In genomic region chr20:25622450-25623224, GRCh38 we compare ENCODE assay signal across 8 cellular contexts. TPM values are rescaled to one million over a fixed set of nuclear protein-coding genes. Genes with fewer than 3 reads are reported as not detected.
DNase-seq lines count a peak whose midpoint lies in the region; ATAC-seq and TF ChIP-seq lines count a peak whose summit lies in the region.

No MANE protein-coding gene starts in this region.

- H3F3A ChIP-seq in SU-DHL-6 (ENCODE audit: insufficient read depth), result no peaks in the 10 kb centered on the region

- H3K36me3 ChIP-seq in HAP-1 (replicated peaks) (no peaks in the 10 kb centered on the region), SU-DHL-6 (ENCODE audit: low read length) (no peaks in the 10 kb centered on the region), skeletal muscle satellite cell (ENCODE audit: insufficient read depth, low read length) (no peaks in the 10 kb centered on the region)

- H3K9ac ChIP-seq in SU-DHL-6 (ENCODE audit: low read length), result peak overlapping the region; percentile 81
- peak overlapping the region; percentile 95 for H3K9ac ChIP-seq in skeletal muscle satellite cell (ENCODE audit: low read depth, low read length)

- H3K79me2 ChIP-seq in SU-DHL-6 (ENCODE audit: insufficient read depth, low read length), result peaks cover 39% of the 10 kb centered on the region

- no peak for TF ChIP-seq CTCF in SU-DHL-6 (IDR thresholded peaks at IDR 0.05; ENCODE audit: insufficient read depth, low read length, poor library complexity, severe bottlenecking)
- TF ChIP-seq CTCF in foreskin keratinocyte (conservative IDR thresholded peaks at IDR 0.05), result peak; percentile 27

- H3K9me2 ChIP-seq in SU-DHL-6 (replicated peaks; ENCODE audit: insufficient read depth, low read length), result no peaks in the 10 kb centered on the region

- in situ Hi-C loops in HAP-1 (cut with MboI; ENCODE audit: low sequenced_read_pairs), result loop anchor here (5.0 kb wide), 1 partner anchor 75 kb away; the partner anchor contains the start of gene ZNF337

- peak overlapping the region; percentile 83 for H3K4me2 ChIP-seq in SU-DHL-6 (ENCODE audit: low read depth, low read length, poor library complexity, severe bottlenecking)
- peak overlapping the region; percentile 93 for H3K4me2 ChIP-seq in skeletal muscle satellite cell (ENCODE audit: low read length)

- peak overlapping the region; percentile 31 for H2AFZ ChIP-seq in SU-DHL-6 (ENCODE audit: low read depth, low read length, severe bottlenecking)

- no peaks in the 10 kb centered on the region for H4K20me1 ChIP-seq in SU-DHL-6 (ENCODE audit: low read depth, low read length)

- H3K4me3 ChIP-seq in HAP-1 (peak overlapping the region; percentile 57), SU-DHL-6 (ENCODE audit: insufficient read depth, low read length, poor library complexity, severe bottlenecking) (peak overlapping the region; percentile 58), skeletal muscle satellite cell (ENCODE audit: low read length) (peak overlapping the region; percentile 84)

- peak overlapping the region; percentile 87; the same call in 1 of the 2 replicates for H3K27ac ChIP-seq in SU-DHL-6 (ENCODE audit: low read depth, low read length)
- peak overlapping the region; percentile 94 for H3K27ac ChIP-seq in foreskin keratinocyte

- ATAC-seq in foreskin keratinocyte, result no peak
- no peak for ATAC-seq in GM19463 (IDR thresholded peaks at IDR 0.05; ENCODE audit: unreplicated experiment)

- no peaks in the 10 kb centered on the region for H3K9me3 ChIP-seq in HAP-1
- no peaks in the 10 kb centered on the region for H3K9me3 ChIP-seq in SU-DHL-6 (ENCODE audit: insufficient read depth, low read length)
- H3K9me3 ChIP-seq in skeletal muscle satellite cell (replicated peaks; ENCODE audit: low read length), result no peaks in the 10 kb centered on the region

- H3K27me3 ChIP-seq in HAP-1 (ENCODE audit: low read depth) (no peaks in the 10 kb centered on the region), SU-DHL-6 (ENCODE audit: low read length) (no peaks in the 10 kb centered on the region), foreskin keratinocyte (no peaks in the 10 kb centered on the region), skeletal muscle satellite cell (ENCODE audit: control insufficient read depth, insufficient read depth, low read length) (no peaks in the 10 kb centered on the region)

- H3K4me1 ChIP-seq in HAP-1, result peaks cover 20% of the 10 kb centered on the region
- peaks cover 14% of the 10 kb centered on the region for H3K4me1 ChIP-seq in foreskin keratinocyte
- peaks cover 15% of the 10 kb centered on the region for H3K4me1 ChIP-seq in skeletal muscle satellite cell (ENCODE audit: control insufficient read depth, insufficient read depth, low read length)

- DNase-seq in HAP-1 (ENCODE audit: low spot score in 2 of 2), result no peak
- DNase-seq in foreskin keratinocyte, result peak; percentile 18 to 33
- DNase-seq in NOMO-1 treated with dmso at 0.1 percent for 144 hours (lab: John Stamatoyannopoulos, UW; ENCODE audit: unreplicated experiment), result no peak
- no peak for DNase-seq in CD1c-positive myeloid dendritic cell (ENCODE audit: extremely low spot score)
- DNase-seq in stimulated activated CD4-positive, alpha-beta T cell treated with anti-CD3 and anti-CD28 coated beads, Interleukin-4, amount 100 ng/mL, for 4 hours, result no peak

RNA-seq across cellular contexts. Expression of gene NANP, which starts 1.2 kb away (rescaled TPM):
- total RNA-seq in foreskin keratinocyte, result 10.2 and 10.3 TPM in 2 replicates
- polyA plus RNA-seq in foreskin keratinocyte, result 4.0 and 5.0 TPM in 2 replicates
- 6.1 and 7.9 TPM in 2 replicates for total RNA-seq in skeletal muscle satellite cell (2012; rRNA removed)

RNA-seq across cellular contexts. Expression of gene NINL, which starts 37.3 kb away (rescaled TPM):
- total RNA-seq in foreskin keratinocyte, result 4.3 TPM in 2 replicates
- polyA plus RNA-seq in foreskin keratinocyte, result 2.8 and 3.5 TPM in 2 replicates
- 2.0 and 3.5 TPM in 2 replicates for total RNA-seq in skeletal muscle satellite cell (2012; rRNA removed)

Comparison
In these comparisons a context has a peak if more than half of its experiments do, and no peak if none do; other contexts are left out.
1. DNase-seq: peak in foreskin keratinocyte (2 of 2); none in HAP-1 (0 of 2), NOMO-1 treated with dmso at 0.1 percent for 144 hours (single experiment), CD1c-positive myeloid dendritic cell (single experiment) and stimulated activated CD4-positive, alpha-beta T cell treated with anti-CD3 and anti-CD28 coated beads, Interleukin-4, amount 100 ng/mL, for 4 hours (0 of 2).
2. Peak in every context shown above with its lines, with median percentiles within 50 percentile points of each other: H3K4me3 ChIP-seq.